In the genomic region with DNA sequence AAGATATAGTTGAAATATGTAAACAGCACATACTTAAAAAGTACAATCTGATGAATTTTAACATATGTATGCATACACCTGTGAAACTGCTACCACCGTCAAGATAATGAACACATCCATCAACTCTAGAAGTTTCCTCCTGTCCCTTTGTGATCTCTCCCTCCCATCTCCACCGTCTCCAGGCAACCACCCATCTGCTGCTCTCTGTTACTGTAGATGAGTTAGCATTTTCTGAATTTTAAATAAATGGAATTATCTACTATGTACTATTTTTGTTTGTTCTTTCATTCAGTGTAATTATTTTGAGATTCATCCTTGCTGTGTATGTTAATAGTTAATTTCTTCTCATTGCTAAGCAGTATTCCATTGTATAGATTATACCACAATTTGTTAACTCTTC, we compare ENCODE assay signal across 22 cellular contexts. TPM values are rescaled to one million over a fixed set of nuclear protein-coding genes. Genes with fewer than 3 reads are reported as not detected.
A peak's percentile ranks its signal among the peaks of the same experiment; 100 is the strongest.
DNase-seq lines count a peak whose midpoint lies in the region; TF ChIP-seq lines count a peak whose summit lies in the region.
"Had no signal": no experiment of that assay in that cellular context is flagged by ENCODE, and none has a peak within 500 bp of the region (broad histone marks: within the 10 kb centered on the region; RNA-seq: fewer than 3 reads in every experiment).

No MANE protein-coding gene starts in this region.

- in situ Hi-C loops in HAP-1 (cut with MboI; ENCODE audit: low sequenced_read_pairs), result no loop called here

- H3K27me3 Mint-ChIP-seq in brain, result peaks cover 3% of the 10 kb centered on the region
- H3K27me3 Mint-ChIP-seq: B cell; CD4-positive, CD25-positive, alpha-beta regulatory T cell had no signal

- H3K36me3 Mint-ChIP-seq in brain, result no peaks in the 10 kb centered on the region
- H3K36me3 Mint-ChIP-seq: CD8-positive, alpha-beta memory T cell; IgD-negative memory B cell had no signal

- no peak overlapping the region for H3K4me3 ChIP-seq in BLaER1
- no peak overlapping the region for H3K4me3 ChIP-seq in HAP-1
- no peak overlapping the region for H3K4me3 ChIP-seq in uterus
- H3K4me3 ChIP-seq: GM12878 had no signal

- TF ChIP-seq POLR2A in uterus (IDR thresholded peaks at IDR 0.05), result no peak

- H3K4me1 ChIP-seq in BLaER1, result peaks cover 63% of the 10 kb centered on the region
- 0 out of 2 replicates have a peak, but pooled peaks cover 2% of the 10 kb centered on the region for H3K4me1 ChIP-seq in HAP-1
- no peaks in the 10 kb centered on the region for H3K4me1 ChIP-seq in uterus

- no peaks in the 10 kb centered on the region for H4K20me1 ChIP-seq in BLaER1

- peak overlapping the region in 4 of 5 experiments; percentile 2 to 82 (median 32) for H3K27ac Mint-ChIP-seq in brain
- H3K27ac Mint-ChIP-seq: B cell; CD4-positive, CD25-positive, alpha-beta regulatory T cell; CD8-positive, alpha-beta memory T cell; IgD-negative memory B cell had no signal

- peaks cover 0 to 3% (median 0%) of the 10 kb centered on the region in 5 experiments for H3K9me3 Mint-ChIP-seq in brain
- H3K9me3 Mint-ChIP-seq: CD8-positive, alpha-beta memory T cell; IgD-negative memory B cell had no signal

- no peak overlapping the region for H3K9ac ChIP-seq in BLaER1

- peaks cover 38% of the 10 kb centered on the region for H3K4me1 Mint-ChIP-seq in brain

- intact Hi-C loops in uterus (cut with DNase I; ENCODE audit: low total_unique reads), result no loop called here

- H3K27ac ChIP-seq in BLaER1 (no peak overlapping the region), uterus (no peak overlapping the region)

- peaks cover 5% of the 10 kb centered on the region for H3K9me3 ChIP-seq in BLaER1
- no peaks in the 10 kb centered on the region for H3K9me3 ChIP-seq in HAP-1
- H3K9me3 ChIP-seq in uterus, result no peaks in the 10 kb centered on the region

- peak overlapping the region in 1 of 5 experiments; percentile 2 for H3K4me3 Mint-ChIP-seq in brain
- H3K4me3 Mint-ChIP-seq: B cell; CD4-positive, CD25-positive, alpha-beta regulatory T cell; CD8-positive, alpha-beta memory T cell; IgD-negative memory B cell had no signal

- no peaks in the 10 kb centered on the region for H3K27me3 ChIP-seq in BLaER1
- no peaks in the 10 kb centered on the region for H3K27me3 ChIP-seq in HAP-1 (ENCODE audit: low read depth)
- H3K27me3 ChIP-seq in uterus, result no peaks in the 10 kb centered on the region

- DNase-seq in NCI-H1417 (lab: John Stamatoyannopoulos, UW), result peak; percentile 5 to 43 (median 20)
- DNase-seq in NCI-H1417 treated with DMSO at 0.1 percent for 48 hours (lab: John Stamatoyannopoulos, UW), result no peak
- DNase-seq in NCI-H2171 treated with DMSO at 0.1 percent for 48 hours (lab: John Stamatoyannopoulos, UW), result peak; percentile 82
- no peak for DNase-seq in HAP-1 (ENCODE audit: low spot score in 2 of 2)
- no peak for DNase-seq in uterus
- no peak for DNase-seq in HUDEP-2 (lab: John Stamatoyannopoulos, UW; ENCODE audit: unreplicated experiment in 76 of 76)
- DNase-seq: 8988T; C1 segment of cervical spinal cord; Caco-2; CD4-positive, CD25-positive, alpha-beta regulatory T cell; DMS53; DND-41; EL; GOT3; H7 had no signal

- peak overlapping the region; percentile 29; the same call in 1 of the 2 replicates for H3K4me2 ChIP-seq in BLaER1

- H3K36me3 ChIP-seq in BLaER1 (no peaks in the 10 kb centered on the region), HAP-1 (replicated peaks) (no peaks in the 10 kb centered on the region), uterus (no peaks in the 10 kb centered on the region)

- TF ChIP-seq CTCF in brain (conservative IDR thresholded peaks at IDR 0.05), result no peak
- no peak for TF ChIP-seq CTCF in uterus (IDR thresholded peaks at IDR 0.05)

RNA-seq across cellular contexts. Expression of a gene that starts 40.3 kb away (rescaled TPM):
- polyA plus RNA-seq in brain (ENCODE audit: insufficient read depth, low read depth, low replicate concordance), result 60.8 TPM
- total RNA-seq in uterus, result 1 to 10 TPM in 2 of 4 donors, under 1 TPM in 2; under 0.01 to 2.6 (median 0.75) TPM
- polyA plus RNA-seq: AG04450 had no signal

RNA-seq across cellular contexts. Expression of a gene that starts 50.5 kb away (rescaled TPM):
- polyA plus RNA-seq in brain (ENCODE audit: insufficient read depth, low read depth, low replicate concordance), result 49.3 TPM
- total RNA-seq in uterus, result 10 to 100 TPM; 19.1 to 81.4 (median 31.9) TPM

Comparison
In these comparisons a context has a peak if more than half of its experiments do, and no peak if none do; other contexts are left out.
1. DNase-seq: peak in NCI-H1417 (3 of 3) and NCI-H2171 treated with DMSO at 0.1 percent for 48 hours (single experiment); none in NCI-H1417 treated with DMSO at 0.1 percent for 48 hours (single experiment), HAP-1 (0 of 2), uterus (0 of 2) and HUDEP-2 (0 of 76).